In genomic region chr1:145047553-145047952, GRCh38 we compare ENCODE assay signal across 2 cellular contexts. TPM values are rescaled to one million over a fixed set of nuclear protein-coding genes. Genes with fewer than 3 reads are reported as not detected.
"Had no signal": no experiment of that assay in that cellular context is flagged by ENCODE, and none has a peak within 500 bp of the region (broad histone marks: within the 10 kb centered on the region; RNA-seq: fewer than 3 reads in every experiment).

No MANE protein-coding gene starts in this region.

RNA-seq across cellular contexts. Expression of gene FAM72D, which starts 48.2 kb away (rescaled TPM):
- total RNA-seq: mesenteric fat pad, transverse colon had no signal
